33 cellular contexts compared by ENCODE assay signal in the genomic region with DNA sequence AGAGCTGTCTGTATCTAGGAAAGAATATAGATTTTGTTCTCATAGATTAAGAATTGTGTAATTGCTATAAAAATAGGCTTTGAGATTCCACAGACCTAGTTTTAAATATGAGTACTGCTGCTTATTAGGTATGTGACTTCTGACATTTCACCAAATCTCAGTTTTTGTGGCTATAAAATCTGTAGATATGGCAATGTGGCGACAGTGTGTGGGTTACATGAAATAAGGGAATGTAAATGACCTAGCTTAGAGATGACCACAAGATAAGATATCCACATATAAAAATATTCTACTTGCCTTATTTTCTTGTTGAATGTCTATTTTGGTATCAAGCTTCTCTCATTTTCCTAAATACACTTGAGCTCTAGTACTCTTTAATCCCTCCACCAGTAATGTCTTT.
"Had no signal": no experiment of that assay in that cellular context is flagged by ENCODE, and none has a peak within 500 bp of the region (broad histone marks: within the 10 kb centered on the region; RNA-seq: fewer than 3 reads in every experiment).

No MANE protein-coding gene starts in this region.

- H3K4me1 Mint-ChIP-seq: activated B cell treated with CpG ODN at 0.5 μM for 24 hours; activated T-helper 17 cell treated with anti-CD3 and anti-CD28 coated beads, Interleukin-2, amount 50 U/mL, for 72 hours; T-helper 17 cell had no signal

- H3K4me1 ChIP-seq: esophagus muscularis mucosa had no signal

- H3K4me3 Mint-ChIP-seq: activated B cell treated with CpG ODN at 0.5 μM for 24 hours; activated CD8-positive, alpha-beta T cell treated with anti-CD3 and anti-CD28 coated beads for 36 hours; activated naive CD8-positive, alpha-beta T cell; activated T-cell treated with anti-CD3 and anti-CD28 coated beads, Interleukin-2, amount 50 U/mL, for 4 hours; activated T-helper 17 cell treated with anti-CD3 and anti-CD28 coated beads, Interleukin-2, amount 50 U/mL, for 72 hours; brain; effector memory CD8-positive, alpha-beta T cell; T-helper 17 cell; T-helper 2 cell treated with Interferon-gamma antibody and Interleukin-4, amounts not matched to agents 5 μg/mL and 100 μg/mL, for 36 hours had no signal

- H3K27ac ChIP-seq: esophagus muscularis mucosa, WERI-Rb-1 had no signal

- H3K27me3 ChIP-seq: esophagus muscularis mucosa had no signal

- FAIRE-seq: colon, frontal cortex had no signal

- ATAC-seq: activated CD4-positive, CD25-positive, alpha-beta regulatory T cell treated with anti-CD3 and anti-CD28 coated beads, Interleukin-2, amount 50 U/mL, for 24 hours; activated CD8-positive, alpha-beta T cell treated with anti-CD3 and anti-CD28 coated beads for 36 hours; activated T-cell treated with anti-CD3 and anti-CD28 coated beads, Interleukin-2, amount 50 U/mL, for 4 hours; activated T-helper 17 cell treated with anti-CD3 and anti-CD28 coated beads, Interleukin-2, amount 50 U/mL, for 72 hours; effector memory CD8-positive, alpha-beta T cell; T-helper 17 cell had no signal

- H3K36me3 ChIP-seq: esophagus muscularis mucosa, WERI-Rb-1 had no signal

- DNase-seq: activated B cell treated with CpG ODN at 0.5 μM for 24 hours; activated CD4-positive, alpha-beta T cell treated with anti-CD3 and anti-CD28 coated beads for 48 hours; activated CD4-positive, alpha-beta T cell treated with anti-CD3 and anti-CD28 coated beads, Interleukin-2, amount 50 U/mL, for 1 hour; activated CD4-positive, alpha-beta T cell treated with anti-CD3 and anti-CD28 coated beads, Interleukin-2, amount 50 U/mL, for 48 hours; activated CD8-positive, alpha-beta memory T cell treated with anti-CD3 and anti-CD28 coated beads for 24 hours; activated CD8-positive, alpha-beta T cell treated with anti-CD3 and anti-CD28 coated beads for 36 hours; activated effector memory CD4-positive, alpha-beta T cell treated with Interleukin-2 at 50 U/mL for 16 hours; activated gamma-delta T cell treated with Interleukin-2 at 50 U/mL for 16 hours; activated naive CD4-positive, alpha-beta T cell treated with anti-CD3 and anti-CD28 coated beads, Interleukin-2, amount 50 U/mL, for 16 hours; activated naive CD4-positive, alpha-beta T cell treated with Interleukin-2 at 50 U/mL for 16 hours; activated T-cell treated with anti-CD3 and anti-CD28 coated beads, Interleukin-2, amount 50 U/mL, for 4 hours; amygdala; aorta; caudate nucleus; cortex of kidney; dermis blood vessel endothelial cell; effector CD4-positive, alpha-beta T cell; effector memory CD8-positive, alpha-beta T cell; erythroblast; foreskin fibroblast; head of caudate nucleus; T-helper 1 cell; T-helper 17 cell; T1000; WERI-Rb-1 had no signal

- H3K4me3 ChIP-seq: esophagus muscularis mucosa had no signal

- H3K36me3 Mint-ChIP-seq: activated naive CD8-positive, alpha-beta T cell; brain had no signal

- H3K27ac Mint-ChIP-seq: activated B cell treated with CpG ODN at 0.5 μM for 24 hours; activated CD8-positive, alpha-beta T cell treated with anti-CD3 and anti-CD28 coated beads for 36 hours; activated naive CD8-positive, alpha-beta T cell; activated T-helper 17 cell treated with anti-CD3 and anti-CD28 coated beads, Interleukin-2, amount 50 U/mL, for 72 hours; brain; effector memory CD8-positive, alpha-beta T cell; T-helper 17 cell; T-helper 2 cell treated with Interferon-gamma antibody and Interleukin-4, amounts not matched to agents 5 μg/mL and 100 μg/mL, for 36 hours had no signal

- H3K27me3 Mint-ChIP-seq: activated B cell treated with CpG ODN at 0.5 μM for 24 hours; activated CD8-positive, alpha-beta T cell treated with anti-CD3 and anti-CD28 coated beads for 36 hours; activated naive CD8-positive, alpha-beta T cell; activated T-helper 17 cell treated with anti-CD3 and anti-CD28 coated beads, Interleukin-2, amount 50 U/mL, for 72 hours; effector memory CD8-positive, alpha-beta T cell; T-helper 17 cell had no signal

- H3K9me3 ChIP-seq: esophagus muscularis mucosa had no signal

- H3K9me3 Mint-ChIP-seq: activated B cell treated with CpG ODN at 0.5 μM for 24 hours; activated CD8-positive, alpha-beta T cell treated with anti-CD3 and anti-CD28 coated beads for 36 hours; activated T-cell treated with anti-CD3 and anti-CD28 coated beads, Interleukin-2, amount 50 U/mL, for 4 hours; activated T-helper 17 cell treated with anti-CD3 and anti-CD28 coated beads, Interleukin-2, amount 50 U/mL, for 72 hours; T-helper 2 cell treated with Interferon-gamma antibody and Interleukin-4, amounts not matched to agents 5 μg/mL and 100 μg/mL, for 36 hours had no signal
